9 cellular contexts compared by ENCODE assay signal in genomic region chr10:28734940-28735759, GRCh38. TPM values are rescaled to one million over a fixed set of nuclear protein-coding genes. Genes with fewer than 3 reads are reported as not detected.
DNase-seq lines count a peak whose midpoint lies in the region; ATAC-seq and TF ChIP-seq lines count a peak whose summit lies in the region.
"Had no signal": no experiment of that assay in that cellular context is flagged by ENCODE, and none has a peak within 500 bp of the region (broad histone marks: within the 10 kb centered on the region; RNA-seq: fewer than 3 reads in every experiment).

No MANE protein-coding gene starts in this region.

- TF ChIP-seq CTCF in psoas muscle (IDR thresholded peaks at IDR 0.05), result no peak

- H3K9me3 Mint-ChIP-seq in activated T-helper 17 cell treated with anti-CD3 and anti-CD28 coated beads, Interleukin-2, amount 50 U/mL, for 72 hours, result peaks cover 8% of the 10 kb centered on the region
- peaks cover 12% of the 10 kb centered on the region for H3K9me3 Mint-ChIP-seq in activated naive CD4-positive, alpha-beta T cell treated with anti-CD3 and anti-CD28 coated beads, Interleukin-2, amount 10 ng/mL, durations not matched to agents 7 days and 5 days
- H3K9me3 Mint-ChIP-seq in activated T-cell treated with anti-CD3 and anti-CD28 coated beads, Interleukin-2, amount 50 U/mL, for 4 hours, result peaks cover 5% of the 10 kb centered on the region

- DNase-seq in A172 (ENCODE audit: low spot score) (peak; percentile 88), islet precursor cell (peak; percentile 97), psoas muscle (no peak)
- DNase-seq in activated naive CD4-positive, alpha-beta T cell treated with anti-CD3 and anti-CD28 coated beads, Interleukin-2, amount 10 ng/mL, durations not matched to agents 7 days and 5 days, result no peak
- no peak for DNase-seq in activated T-cell treated with anti-CD3 and anti-CD28 coated beads, Interleukin-2, amount 50 U/mL, for 4 hours
- no peak for DNase-seq in stimulated activated CD8-positive, alpha-beta memory T cell treated with anti-CD3 and anti-CD28 coated beads, Interleukin-4, amount 100 ng/mL, for 48 hours
- DNase-seq: DMS 273 treated with DMSO at 0.1 percent for 48 hours had no signal

- H3K27ac Mint-ChIP-seq in activated T-helper 17 cell treated with anti-CD3 and anti-CD28 coated beads, Interleukin-2, amount 50 U/mL, for 72 hours, result no peak overlapping the region
- H3K27ac Mint-ChIP-seq in activated naive CD4-positive, alpha-beta T cell treated with anti-CD3 and anti-CD28 coated beads, Interleukin-2, amount 10 ng/mL, durations not matched to agents 7 days and 5 days, result no peak overlapping the region

- no peak overlapping the region for H3K4me3 Mint-ChIP-seq in activated T-helper 17 cell treated with anti-CD3 and anti-CD28 coated beads, Interleukin-2, amount 50 U/mL, for 72 hours
- no peak overlapping the region for H3K4me3 Mint-ChIP-seq in activated naive CD4-positive, alpha-beta T cell treated with anti-CD3 and anti-CD28 coated beads, Interleukin-2, amount 10 ng/mL, durations not matched to agents 7 days and 5 days
- H3K4me3 Mint-ChIP-seq in activated T-cell treated with anti-CD3 and anti-CD28 coated beads, Interleukin-2, amount 50 U/mL, for 4 hours, result no peak overlapping the region

- no peak overlapping the region for H3K27ac ChIP-seq in psoas muscle

- H3K9me3 ChIP-seq in psoas muscle, result no peaks in the 10 kb centered on the region

- no peak overlapping the region for H3K4me3 ChIP-seq in psoas muscle

- H3K27me3 ChIP-seq in psoas muscle (ENCODE audit: insufficient read depth in 3 of 3, low read length in 2 of 3), result no peaks in the 10 kb centered on the region

- intact Hi-C loops in psoas muscle (cut with DNase I), result no loop called here

- H3K4me1 Mint-ChIP-seq in activated T-helper 17 cell treated with anti-CD3 and anti-CD28 coated beads, Interleukin-2, amount 50 U/mL, for 72 hours, result no peaks in the 10 kb centered on the region
- no peaks in the 10 kb centered on the region for H3K4me1 Mint-ChIP-seq in activated naive CD4-positive, alpha-beta T cell treated with anti-CD3 and anti-CD28 coated beads, Interleukin-2, amount 10 ng/mL, durations not matched to agents 7 days and 5 days
- H3K4me1 Mint-ChIP-seq in activated T-cell treated with anti-CD3 and anti-CD28 coated beads, Interleukin-2, amount 50 U/mL, for 4 hours (ENCODE audit: low read depth), result no peaks in the 10 kb centered on the region

- no peaks in the 10 kb centered on the region for H3K36me3 Mint-ChIP-seq in activated T-helper 17 cell treated with anti-CD3 and anti-CD28 coated beads, Interleukin-2, amount 50 U/mL, for 72 hours (ENCODE audit: low read depth)
- no peaks in the 10 kb centered on the region for H3K36me3 Mint-ChIP-seq in activated naive CD4-positive, alpha-beta T cell treated with anti-CD3 and anti-CD28 coated beads, Interleukin-2, amount 10 ng/mL, durations not matched to agents 7 days and 5 days
- no peaks in the 10 kb centered on the region for H3K36me3 Mint-ChIP-seq in activated T-cell treated with anti-CD3 and anti-CD28 coated beads, Interleukin-2, amount 50 U/mL, for 4 hours (ENCODE audit: insufficient read depth)

- no peaks in the 10 kb centered on the region for H3K4me1 ChIP-seq in psoas muscle

- WGBS in psoas muscle, 3 donors, result 46 to 52% (median 49%) methylated on average over 4 of the region's 4 CpGs

- H3K27me3 Mint-ChIP-seq in activated T-helper 17 cell treated with anti-CD3 and anti-CD28 coated beads, Interleukin-2, amount 50 U/mL, for 72 hours, result peaks cover 28% of the 10 kb centered on the region
- H3K27me3 Mint-ChIP-seq in activated naive CD4-positive, alpha-beta T cell treated with anti-CD3 and anti-CD28 coated beads, Interleukin-2, amount 10 ng/mL, durations not matched to agents 7 days and 5 days, result no peaks in the 10 kb centered on the region
- peaks cover 10% of the 10 kb centered on the region for H3K27me3 Mint-ChIP-seq in activated T-cell treated with anti-CD3 and anti-CD28 coated beads, Interleukin-2, amount 50 U/mL, for 4 hours (ENCODE audit: low read depth)

- ATAC-seq in HG02642 (IDR thresholded peaks at IDR 0.05; ENCODE audit: poor library complexity, unreplicated experiment) (peak; percentile 42), psoas muscle (no peak)
- ATAC-seq in activated T-helper 17 cell treated with anti-CD3 and anti-CD28 coated beads, Interleukin-2, amount 50 U/mL, for 72 hours (replicated peaks), result peak; percentile 43
- ATAC-seq in activated T-cell treated with anti-CD3 and anti-CD28 coated beads, Interleukin-2, amount 50 U/mL, for 4 hours, result no peak

- CTCF ChIA-PET in activated naive CD4-positive, alpha-beta T cell treated with anti-CD3 and anti-CD28 coated beads, Interleukin-2, amount 10 ng/mL, durations not matched to agents 7 days and 5 days (lab: Charles Lee), result no interaction called here

- no peaks in the 10 kb centered on the region for H3K36me3 ChIP-seq in psoas muscle (ENCODE audit: insufficient read depth in 1 of 2, low read depth in 1 of 2)

RNA-seq across cellular contexts. Expression of gene BAMBI, which starts 57.8 kb away (rescaled TPM):
- total RNA-seq in A172 (2014; rRNA removed; shearing (Covaris generic)), result 36.2 and 43.8 TPM in 2 replicates
- total RNA-seq in activated T-helper 17 cell treated with anti-CD3 and anti-CD28 coated beads, Interleukin-2, amount 50 U/mL, for 72 hours, result not detected
- total RNA-seq in activated T-cell treated with anti-CD3 and anti-CD28 coated beads, Interleukin-2, amount 50 U/mL, for 4 hours, result 1 to 10 TPM; 1.1 to 1.2 (median 1.1) TPM
- 1 to 10 TPM in 2 of 4 donors, under 1 TPM in 2; 0.89 to 2.9 (median 1.3) TPM for total RNA-seq in psoas muscle
- polyA plus RNA-seq in psoas muscle, result 1 to 10 TPM in 1 of 3 donors, under 1 TPM in 2; 0.44 to 2.0 (median 0.66) TPM

Comparison
In these comparisons a context has a peak if more than half of its experiments do, and no peak if none do; other contexts are left out.
1. DNase-seq: peak in A172 (single experiment) and islet precursor cell (single experiment); none in activated naive CD4-positive, alpha-beta T cell treated with anti-CD3 and anti-CD28 coated beads, Interleukin-2, amount 10 ng/mL, durations not matched to agents 7 days and 5 days (single experiment), activated T-cell treated with anti-CD3 and anti-CD28 coated beads, Interleukin-2, amount 50 U/mL, for 4 hours (single experiment), stimulated activated CD8-positive, alpha-beta memory T cell treated with anti-CD3 and anti-CD28 coated beads, Interleukin-4, amount 100 ng/mL, for 48 hours (single experiment) and psoas muscle (0 of 2).
2. ATAC-seq: peak in HG02642 (single experiment) and activated T-helper 17 cell treated with anti-CD3 and anti-CD28 coated beads, Interleukin-2, amount 50 U/mL, for 72 hours (single experiment); none in activated T-cell treated with anti-CD3 and anti-CD28 coated beads, Interleukin-2, amount 50 U/mL, for 4 hours (0 of 2) and psoas muscle (0 of 4).